ENCODE assay signal across 24 cellular contexts in the genomic region with DNA sequence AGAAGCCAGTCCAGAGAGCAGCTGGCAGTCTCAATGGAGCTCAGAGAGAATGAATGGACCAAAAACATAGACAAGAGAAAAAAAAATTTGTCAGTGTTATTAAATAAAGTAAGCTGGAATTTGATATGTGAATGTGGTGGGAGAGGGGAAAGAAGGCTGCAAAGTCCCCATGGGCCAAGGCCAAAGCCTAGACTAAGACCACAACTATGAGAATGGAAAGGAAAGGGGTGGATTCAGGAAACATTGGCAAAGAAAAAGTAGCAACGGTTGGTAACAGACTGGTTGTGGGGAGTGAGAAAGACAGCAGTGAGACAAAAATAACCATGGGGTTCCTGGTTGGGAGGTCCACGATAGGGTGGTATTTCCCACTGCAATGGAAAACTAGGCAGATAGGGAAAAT. TPM values are rescaled to one million over a fixed set of nuclear protein-coding genes. Genes with fewer than 3 reads are reported as not detected.
DNase-seq lines count a peak whose midpoint lies in the region; ATAC-seq, FAIRE-seq and TF ChIP-seq lines count a peak whose summit lies in the region.
"Had no signal": no experiment of that assay in that cellular context is flagged by ENCODE, and none has a peak within 500 bp of the region (broad histone marks: within the 10 kb centered on the region; RNA-seq: fewer than 3 reads in every experiment).

No MANE protein-coding gene starts in this region.

- H4K8ac ChIP-seq in mesendoderm (ENCODE audit: low read depth, low read length), result no peak overlapping the region

- H3K4ac ChIP-seq in mesendoderm (ENCODE audit: low read depth, low read length), result no peak overlapping the region

- ATAC-seq in K562 (no peak), GM18907 (IDR thresholded peaks at IDR 0.05; ENCODE audit: unreplicated experiment) (no peak)
- ATAC-seq: HCT116 had no signal

- POLR2A ChIA-PET in K562 (lab: Yijun Ruan, JAX), result interaction anchor here (1.1 to 1.8 kb wide), 2 partner anchors 9 to 14 kb away, joined by 3 to 6 read pairs; no protein-coding TSS in a partner anchor

- WGBS in K562 (ENCODE audit: insufficient coverage, low coverage, missing lambda C conversion rate), result 62% methylated on average over 2 of the region's 2 CpGs
- no CpG with 5 or more reads among the region's 2 CpGs for WGBS in mesendoderm (ENCODE audit: extremely low coverage, insufficient coverage, low lambda C conversion rate)

- no peak for TF ChIP-seq EP300 in K562 (IDR thresholded peaks at IDR 0.05; ENCODE audit: low read length)

- no peaks in the 10 kb centered on the region for H3K9me3 ChIP-seq in K562 (replicated peaks; ENCODE audit: control insufficient read depth, insufficient read depth, low read depth, low read length)
- H3K9me3 ChIP-seq: MG63, Peyer's patch, SJCRH30 had no signal

- no peak for TF ChIP-seq RAD21 in K562 (CRISPR knock-in tag; conservative IDR thresholded peaks at IDR 0.05 in 1 of 2, IDR thresholded peaks at IDR 0.05 in 1 of 2)

- H3K27me3 ChIP-seq in K562 (ENCODE audit: control insufficient read depth in 2 of 2, insufficient read depth in 2 of 2, low read length in 2 of 2), result no peaks in the 10 kb centered on the region
- no peaks in the 10 kb centered on the region for H3K27me3 ChIP-seq in mesendoderm (ENCODE audit: insufficient read depth, low read length, poor library complexity)
- H3K27me3 ChIP-seq: MG63, Peyer's patch, SJCRH30 had no signal

- no peak overlapping the region for H3K9ac ChIP-seq in K562 (ENCODE audit: insufficient read depth in 1 of 2, low read depth in 2 of 2, low read length in 2 of 2)
- H3K9ac ChIP-seq in mesendoderm (ENCODE audit: low read length), result no peak overlapping the region

- no peak overlapping the region for H3K56ac ChIP-seq in mesendoderm (ENCODE audit: low read length)

- no peak for TF ChIP-seq CTCF in K562 (IDR thresholded peaks at IDR 0.05 in 2 of 3, conservative IDR thresholded peaks at IDR 0.05 in 1 of 3; ENCODE audit: insufficient read depth in 2 of 3, low read depth in 1 of 3, low read length in 3 of 3)

- H3K79me1 ChIP-seq in mesendoderm (ENCODE audit: low read length), result no peaks in the 10 kb centered on the region

- H2BK15ac ChIP-seq in mesendoderm (replicated peaks; ENCODE audit: low read depth), result peak overlapping the region; percentile 28

- DNase-seq in Kasumi-1 (lab: John Stamatoyannopoulos, UW), result peak; percentile 69 to 87
- no peak for DNase-seq in K562 (ENCODE audit: extremely low read depth in 1 of 4, low spot score in 3 of 4)
- DNase-seq in mesendoderm, result no peak
- DNase-seq in stromal cell of bone marrow (ENCODE audit: low read depth), result peak; percentile 43
- DNase-seq in middle frontal gyrus (ENCODE audit: extremely low spot score, low spot score), result no peak
- no peak for DNase-seq in NCI-H345 treated with DMSO at 0.1 percent for 48 hours (lab: John Stamatoyannopoulos, UW; ENCODE audit: unreplicated experiment)
- DNase-seq in DMS 273 (lab: John Stamatoyannopoulos, UW; ENCODE audit: unreplicated experiment), result no peak
- DNase-seq: Calu3; CD8-positive, alpha-beta memory T cell; GOT3; Karpas-422; MG63; NCI-H1436; NCI-H1930; NCI-H510A; NCI-H774; NK-92 treated with Interleukin-12 subunit alpha and Interleukin-12 subunit beta, amount 100 ng/mL, for 24 hours; Peyer's patch; SJCRH30 had no signal

- no TSS peak for BruUV-seq in K562 (replicated peaks; lab: Mats Ljungman, UMichigan)

- no peak overlapping the region for H2BK120ac ChIP-seq in mesendoderm (ENCODE audit: low read depth, low read length)

- H2BK5ac ChIP-seq in mesendoderm (ENCODE audit: low read length), result no peak overlapping the region

- no peaks in the 10 kb centered on the region for H3K9me1 ChIP-seq in K562 (ENCODE audit: control insufficient read depth, insufficient read depth, low read length)

- H3K23ac ChIP-seq in mesendoderm (ENCODE audit: low read length), result no peak overlapping the region

- in situ Hi-C loops in K562 (cut with MboI), result no loop called here

- H2AFZ ChIP-seq in K562 (ENCODE audit: low read depth, low read length), result no peak overlapping the region

- H3K79me2 ChIP-seq in K562 (ENCODE audit: control insufficient read depth, insufficient read depth, low read length) (peaks cover 100% of the 10 kb centered on the region), mesendoderm (ENCODE audit: control insufficient read depth, insufficient read depth, low read length) (no peaks in the 10 kb centered on the region)

- no peak overlapping the region for H3K4me2 ChIP-seq in K562 (ENCODE audit: insufficient read depth, low read length)
- H3K4me2 ChIP-seq in mesendoderm (ENCODE audit: low read length), result no peak overlapping the region

- TF ChIP-seq POLR2A in K562 (conservative IDR thresholded peaks at IDR 0.05), result no peak

- H4K20me1 ChIP-seq in K562 (replicated peaks; ENCODE audit: control insufficient read depth, insufficient read depth, low read length), result peaks cover 10% of the 10 kb centered on the region

- no peak for FAIRE-seq in K562 (lab: Jason Lieb, UNC)
- FAIRE-seq: G401.6, GM18507 had no signal

- 0 out of 3 replicates have a peak overlapping the region, but pooled peaks have one; percentile 7 for H3K27ac ChIP-seq in K562 (ENCODE audit: extremely low read depth, low read depth, low read length)
- H3K27ac ChIP-seq in mesendoderm (ENCODE audit: low read depth, low read length), result no peak overlapping the region
- H3K27ac ChIP-seq: C4-2B, Peyer's patch, SJCRH30 had no signal

- no peak overlapping the region for H3K4me3 ChIP-seq in K562
- H3K4me3 ChIP-seq in mesendoderm (ENCODE audit: low read length), result no peak overlapping the region
- H3K4me3 ChIP-seq: MG63, Peyer's patch, SJCRH30 had no signal

- peaks cover 94% of the 10 kb centered on the region for H3K36me3 ChIP-seq in K562 (ENCODE audit: control insufficient read depth, insufficient read depth, low read length)
- H3K36me3 ChIP-seq in mesendoderm (ENCODE audit: control insufficient read depth, insufficient read depth, low read length), result no peaks in the 10 kb centered on the region
- H3K36me3 ChIP-seq: Peyer's patch, SJCRH30 had no signal

- H3K4me1 ChIP-seq in K562 (replicated peaks in 1 of 2; ENCODE audit: control insufficient read depth in 2 of 2, insufficient read depth in 2 of 2, low read length in 2 of 2), result peaks cover 0 to 22% of the 10 kb centered on the region in 2 experiments; a peak in 4 of 5 replicates
- H3K4me1 ChIP-seq in mesendoderm (ENCODE audit: control insufficient read depth, low read depth, low read length), result peaks cover 19% of the 10 kb centered on the region

- CTCF ChIA-PET in K562 (lab: Yijun Ruan, JAX; ENCODE audit: low intra/inter-chr PET ratio), result no interaction called here

- no peak overlapping the region for H2AK5ac ChIP-seq in mesendoderm (ENCODE audit: low read length)

- intact Hi-C loops in K562 (cut with micrococcal nuclease), result no loop called here

- no peak overlapping the region for H4K5ac ChIP-seq in mesendoderm (ENCODE audit: low read length)

- peak overlapping the region; percentile 43 for H3K18ac ChIP-seq in mesendoderm (ENCODE audit: low read length)

TF ChIP-seq in K562, 482 proteins besides CTCF, POLR2A, EP300 and RAD21 (continues in another document):
- no peak for TF ChIP-seq NONO (IDR thresholded peaks at IDR 0.05; ENCODE audit: low read depth in 2 of 2, low read length in 1 of 2)
- TF ChIP-seq BRCA1 (IDR thresholded peaks at IDR 0.05), result no peak
- TF ChIP-seq BRCA1 (CRISPR knock-in tag; IDR thresholded peaks at IDR 0.05), result no peak
- TF ChIP-seq TBL1XR1 (IDR thresholded peaks at IDR 0.05; ENCODE audit: low read length in 2 of 2), result no peak
- no peak for TF ChIP-seq PHB2 (IDR thresholded peaks at IDR 0.05; ENCODE audit: low read depth)
- no peak for TF ChIP-seq TCFL5 (CRISPR knock-in tag; conservative IDR thresholded peaks at IDR 0.05)
- TF ChIP-seq CBX2 (IDR thresholded peaks at IDR 0.05; ENCODE audit: insufficient read depth, low read length, poor library complexity, severe bottlenecking), result no peak
- TF ChIP-seq DPF2 (IDR thresholded peaks at IDR 0.05), result no peak
- no peak for TF ChIP-seq CEBPG (CRISPR knock-in tag; IDR thresholded peaks at IDR 0.05)
- TF ChIP-seq CEBPG (tag; conservative IDR thresholded peaks at IDR 0.05 in 1 of 2, IDR thresholded peaks at IDR 0.05 in 1 of 2), result no peak
- TF ChIP-seq SREBF2 (CRISPR knock-in tag; IDR thresholded peaks at IDR 0.05), result no peak
- TF ChIP-seq ZKSCAN8 (CRISPR knock-in tag; IDR thresholded peaks at IDR 0.05), result no peak
- TF ChIP-seq, protein P1, sequence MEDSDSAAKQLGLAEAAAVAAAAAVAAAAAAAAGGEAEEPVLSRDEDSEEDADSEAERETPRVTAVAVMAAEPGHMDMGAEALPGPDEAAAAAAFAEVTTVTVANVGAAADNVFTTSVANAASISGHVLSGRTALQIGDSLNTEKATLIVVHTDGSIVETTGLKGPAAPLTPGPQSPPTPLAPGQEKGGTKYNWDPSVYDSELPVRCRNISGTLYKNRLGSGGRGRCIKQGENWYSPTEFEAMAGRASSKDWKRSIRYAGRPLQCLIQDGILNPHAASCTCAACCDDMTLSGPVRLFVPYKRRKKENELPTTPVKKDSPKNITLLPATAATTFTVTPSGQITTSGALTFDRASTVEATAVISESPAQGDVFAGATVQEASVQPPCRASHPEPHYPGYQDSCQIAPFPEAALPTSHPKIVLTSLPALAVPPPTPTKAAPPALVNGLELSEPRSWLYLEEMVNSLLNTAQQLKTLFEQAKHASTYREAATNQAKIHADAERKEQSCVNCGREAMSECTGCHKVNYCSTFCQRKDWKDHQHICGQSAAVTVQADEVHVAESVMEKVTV (CRISPR knock-in tag; IDR thresholded peaks at IDR 0.05), result no peak

RNA-seq across cellular contexts. Expression of a gene that starts 47.0 kb away (rescaled TPM):
- 342 and 614 TPM in 2 replicates for total RNA-seq in K562 (2011; cell fraction: chromatin; rRNA removed; ENCODE audit: low replicate concordance)
- 113 and 153 TPM in 2 replicates for total RNA-seq in K562 (2011; cell fraction: nucleolus; rRNA removed)
- 327 and 692 TPM in 2 replicates for total RNA-seq in K562 (2011; cell fraction: nucleoplasm; rRNA removed)
- total RNA-seq in K562 (2014; rRNA removed) (65.0 and 72.3 TPM in 2 replicates), K562 (2014; rRNA removed; fragmentation: Illumina TruSeq; extraction: Trizol) (87.9 and 96.2 TPM in 2 replicates), K562 (2015; rRNA removed; fragmentation: Illumina TruSeq; extraction: Trizol) (82.2 and 85.8 TPM in 2 replicates), K562 (2021) (101 and 113 TPM in 2 replicates)
- polyA plus RNA-seq in K562 (2011; rRNA removed) (66.9 and 73.3 TPM in 2 replicates), K562 (2014; fragmentation: Illumina TruSeq; extraction: Trizol) (52.2 and 57.2 TPM in 2 replicates), K562 (2014; fragmentation: Nextera tagmentation; extraction: Ambion mirVana) (10 to 100 TPM; 15.1 to 30.1 TPM), K562 (2014; rRNA removed) (46.5 and 50.2 TPM in 2 replicates)
- 37.5 and 39.9 TPM in 2 replicates for polyA plus RNA-seq in K562 (2011; cell fraction: cytosol; rRNA removed)
- polyA plus RNA-seq in K562 (2011; cell fraction: nucleus; rRNA removed), result 143 and 148 TPM in 2 replicates
- polyA plus RNA-seq in K562 (2012), result 33.6 and 40.1 TPM in 2 replicates
- polyA minus RNA-seq in K562 (2011; rRNA and poly(A)+ RNA removed), result 369 and 399 TPM in 2 replicates
- 41.4 and 51.2 TPM in 2 replicates for polyA minus RNA-seq in K562 (2011; cell fraction: cytosol; rRNA and poly(A)+ RNA removed)
- 431 and 576 TPM in 2 replicates for polyA minus RNA-seq in K562 (2011; cell fraction: nucleus; rRNA and poly(A)+ RNA removed)
- 0.74 TPM for polyA plus RNA-seq in mesendoderm (2013, experiment 1 of 2)
- 0.83 TPM for polyA plus RNA-seq in mesendoderm (2013, experiment 2 of 2)

Comparison
In these comparisons a context has a peak if more than half of its experiments do, and no peak if none do; other contexts are left out.
1. DNase-seq: peak in Kasumi-1 (2 of 2) and stromal cell of bone marrow (single experiment); none in K562 (0 of 4), mesendoderm (single experiment), middle frontal gyrus (single experiment), NCI-H345 treated with DMSO at 0.1 percent for 48 hours (single experiment) and DMS 273 (single experiment).